In the genomic region with DNA sequence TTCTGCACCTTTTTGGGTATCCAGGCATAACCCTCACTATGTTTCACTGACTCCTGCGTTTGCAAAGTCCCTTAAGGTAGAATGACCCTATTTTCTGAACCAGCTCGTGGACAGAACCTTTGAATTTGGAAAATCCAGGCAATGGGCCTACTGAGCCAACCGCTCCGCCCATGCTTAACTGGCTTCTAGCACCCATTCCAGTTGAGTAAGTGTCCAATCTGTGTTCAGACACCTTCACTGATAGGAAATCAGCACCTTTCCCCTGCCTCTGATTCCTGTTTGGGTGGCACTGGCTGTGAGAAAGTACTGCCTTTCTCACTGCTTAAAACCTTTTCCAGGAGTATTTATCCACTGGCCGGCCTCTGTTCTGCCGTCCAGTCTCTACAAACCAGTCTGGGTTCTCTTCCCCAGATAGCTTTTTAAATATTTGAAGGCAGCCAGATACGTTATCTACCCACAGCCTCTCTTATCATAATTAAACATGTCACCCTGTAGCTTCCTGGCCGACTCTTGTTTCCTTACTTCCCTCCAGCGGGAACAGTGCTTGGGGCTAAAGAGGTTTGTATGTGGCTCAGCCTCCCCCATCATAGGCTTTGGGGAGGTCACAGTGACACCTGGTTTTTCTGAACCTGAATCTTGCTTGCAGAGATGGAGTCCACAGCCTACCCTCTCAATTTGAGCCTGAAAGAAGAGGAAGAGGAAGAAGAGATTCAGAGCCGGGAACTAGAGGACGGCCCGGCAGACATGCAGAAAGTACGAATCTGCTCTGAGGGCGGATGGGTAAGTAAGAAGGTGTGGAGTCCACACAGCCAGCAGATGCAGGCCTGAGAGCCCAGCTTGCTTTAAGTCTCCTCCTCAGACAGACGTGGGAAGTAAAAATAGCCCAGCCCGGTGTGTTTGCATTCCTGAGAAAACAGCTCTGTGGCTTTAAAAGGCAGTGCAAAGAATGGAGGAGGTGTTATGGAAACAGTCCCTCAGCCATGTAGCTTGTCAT, we compare ENCODE assay signal across 8 cellular contexts. TPM values are rescaled to one million over a fixed set of nuclear protein-coding genes. Genes with fewer than 3 reads are reported as not detected.
DNase-seq lines count a peak whose midpoint lies in the region; ATAC-seq, FAIRE-seq and TF ChIP-seq lines count a peak whose summit lies in the region.

No MANE protein-coding gene starts in this region.

- no peaks in the 10 kb centered on the region for H3K27me3 Mint-ChIP-seq in natural killer cell (ENCODE audit: low read depth in 2 of 2)

- H3K27ac Mint-ChIP-seq in natural killer cell, result peak overlapping the region; percentile 72 to 79

- peak overlapping the region; percentile 71 for H3K9ac ChIP-seq in endothelial cell of umbilical vein (replicated peaks; ENCODE audit: extremely low read depth, insufficient read depth, low read length)

- H3K36me3 Mint-ChIP-seq in natural killer cell, result peaks cover 7% of the 10 kb centered on the region

- H3K36me3 ChIP-seq in endothelial cell of umbilical vein (ENCODE audit: control insufficient read depth in 2 of 2, extremely low read depth in 1 of 2, insufficient read depth in 2 of 2, low read length in 2 of 2), result peaks cover 17 to 28% of the 10 kb centered on the region in 2 experiments

- no peak for TF ChIP-seq POLR2A in endothelial cell of umbilical vein (IDR thresholded peaks at IDR 0.05; ENCODE audit: low read depth, low read length)

- peak overlapping the region; percentile 2 for H2AFZ ChIP-seq in endothelial cell of umbilical vein (ENCODE audit: low read depth, low read length)

- H3K4me3 ChIP-seq in endothelial cell of umbilical vein (replicated peaks in 1 of 3; ENCODE audit: insufficient read depth in 1 of 3, low read depth in 1 of 3, low read length in 3 of 3), result peak overlapping the region; percentile 35 to 63 (median 54)

- dilution Hi-C loops in endothelial cell of umbilical vein (cut with MboI; ENCODE audit: extremely low pct_ligation_motif_present, low sequenced_read_pairs), result no loop called here

- intact Hi-C loops in endothelial cell of umbilical vein (cut with micrococcal nuclease), result loop anchor here (2.0 to 10.0 kb wide), 3 partner anchors 24 to 916 kb away; partner anchors contain the start of gene POU2F1
- intact Hi-C loops in natural killer cell (cut with micrococcal nuclease), result no loop called here

- DNase-seq in GM03348 (ENCODE audit: low spot score) (peak; percentile 39), RWPE1 (ENCODE audit: low spot score) (no peak), endothelial cell of umbilical vein (ENCODE audit: low read depth, low spot score) (peak; percentile 47), natural killer cell (no peak), DMS79 (lab: John Stamatoyannopoulos, UW) (no peak), H4 (ENCODE audit: low spot score) (no peak), HTR-8/SVneo (ENCODE audit: insufficient read length, low spot score) (no peak)
- DNase-seq in stimulated activated CD8-positive, alpha-beta memory T cell treated with anti-CD3 and anti-CD28 coated beads, Interleukin-4, amount 100 ng/mL, for 48 hours, result no peak

- no peaks in the 10 kb centered on the region for H3K27me3 ChIP-seq in endothelial cell of umbilical vein (ENCODE audit: control insufficient read depth in 2 of 2, insufficient read depth in 2 of 2, low read length in 2 of 2)

- no peaks in the 10 kb centered on the region for H3K9me3 Mint-ChIP-seq in natural killer cell

- CTCF ChIA-PET in RWPE1 (lab: Yijun Ruan, JAX), result interaction anchor here (0.7 to 1.0 kb wide), 2 partner anchors 12 to 31 kb away, joined by 3 read pairs; no protein-coding TSS in a partner anchor
- CTCF ChIA-PET in endothelial cell of umbilical vein (lab: Charles Lee), result interaction anchor here (0.8 to 1.5 kb wide), 4 partner anchors 9 to 220 kb away, joined by 3 to 5 read pairs (median 3); partner anchors contain the start of gene TADA1

- peaks cover 31 to 53% of the 10 kb centered on the region in 2 donors for H3K4me1 Mint-ChIP-seq in natural killer cell

- POLR2A ChIA-PET in RWPE1 (lab: Yijun Ruan, JAX; ENCODE audit: low non-redundant PET), result no interaction called here
- POLR2A ChIA-PET in endothelial cell of umbilical vein (lab: Charles Lee), result interaction anchor here (1.3 kb wide), 1 partner anchor 35 kb away, joined by 4 read pairs; no protein-coding TSS in a partner anchor

- no peak for ATAC-seq in natural killer cell

- no peaks in the 10 kb centered on the region for H3K9me3 ChIP-seq in endothelial cell of umbilical vein (replicated peaks; ENCODE audit: control insufficient read depth, insufficient read depth, low read length)

- H4K20me1 ChIP-seq in endothelial cell of umbilical vein (replicated peaks; ENCODE audit: control insufficient read depth, extremely low read depth, insufficient read depth, low read length), result no peaks in the 10 kb centered on the region

- H3K9me1 ChIP-seq in endothelial cell of umbilical vein (replicated peaks; ENCODE audit: control insufficient read depth, extremely low read depth, insufficient read depth, low read length), result no peaks in the 10 kb centered on the region

- FAIRE-seq in endothelial cell of umbilical vein (lab: Jason Lieb, UNC), result peak; percentile 67
- FAIRE-seq in HTR-8/SVneo (lab: Jason Lieb, UNC), result no peak

- peak overlapping the region; percentile 87 for H3K27ac ChIP-seq in RWPE1
- H3K27ac ChIP-seq in endothelial cell of umbilical vein (ENCODE audit: insufficient read depth, low read depth, low read length), result peak overlapping the region; percentile 19

- H3K4me3 Mint-ChIP-seq in natural killer cell, result peak overlapping the region; percentile 88

- peak overlapping the region; percentile 84 for H3K4me2 ChIP-seq in endothelial cell of umbilical vein (ENCODE audit: insufficient read depth, low read length)

- H3K4me1 ChIP-seq in endothelial cell of umbilical vein (ENCODE audit: control insufficient read depth, extremely low read depth, insufficient read depth, low read length), result peaks cover 18% of the 10 kb centered on the region

- BruUV-seq in endothelial cell of umbilical vein (replicated peaks; lab: Mats Ljungman, UMichigan), result TSS peak; percentile 50

- TF ChIP-seq CTCF in RWPE1 (conservative IDR thresholded peaks at IDR 0.05; ENCODE audit: low read depth) (no peak), endothelial cell of umbilical vein (IDR thresholded peaks at IDR 0.05; ENCODE audit: extremely low read depth in 1 of 2, insufficient read depth in 1 of 2, low read depth in 1 of 2, low read length in 2 of 2) (no peak), natural killer cell (IDR thresholded peaks at IDR 0.05) (no peak)

- H3K79me2 ChIP-seq in endothelial cell of umbilical vein (ENCODE audit: control insufficient read depth, insufficient read depth, low read length), result peaks cover 43% of the 10 kb centered on the region

TF ChIP-seq in endothelial cell of umbilical vein, 7 proteins besides CTCF, POLR2A, EP300 and RAD21:
- no peak for TF ChIP-seq MAX (IDR thresholded peaks at IDR 0.05; ENCODE audit: insufficient read depth, insufficient read length)
- TF ChIP-seq GATA2 (IDR thresholded peaks at IDR 0.05; ENCODE audit: insufficient read depth, insufficient read length, low read depth, low read length), result peak; percentile 44
- no peak for TF ChIP-seq POLR2AphosphoS5 (IDR thresholded peaks at IDR 0.05; ENCODE audit: insufficient read depth, low read depth, low read length)
- TF ChIP-seq FOS (IDR thresholded peaks at IDR 0.05; ENCODE audit: borderline replicate concordance, insufficient read depth, low read length), result no peak
- no peak for TF ChIP-seq EZH2 (IDR thresholded peaks at IDR 0.05; ENCODE audit: borderline replicate concordance, low read depth, low read length, severe bottlenecking)
- TF ChIP-seq JUN (IDR thresholded peaks at IDR 0.05; ENCODE audit: borderline replicate concordance, insufficient read depth, insufficient read length, low read depth), result no peak

RNA-seq across cellular contexts. Expression of gene POGK, which starts 1.3 kb away (rescaled TPM):
- total RNA-seq in endothelial cell of umbilical vein (31.8 and 32.2 TPM in 2 replicates), natural killer cell (10 to 100 TPM; 14.2 to 19.7 (median 19.2) TPM)
- 10.5 and 12.5 TPM in 2 replicates for polyA plus RNA-seq in endothelial cell of umbilical vein
- polyA plus RNA-seq in endothelial cell of umbilical vein (2011; cell fraction: cytosol; rRNA removed), result 12.3 and 13.0 TPM in 2 replicates
- polyA plus RNA-seq in endothelial cell of umbilical vein (2011; cell fraction: nucleus; rRNA removed), result 21.4 and 23.2 TPM in 2 replicates
- polyA plus RNA-seq in endothelial cell of umbilical vein (2012), result 15.6 and 20.6 TPM in 2 replicates
- 22.5 and 24.6 TPM in 2 replicates for polyA minus RNA-seq in endothelial cell of umbilical vein
- polyA minus RNA-seq in endothelial cell of umbilical vein (2011; cell fraction: cytosol; rRNA and poly(A)+ RNA removed), result 28.6 TPM
- 15.7 and 20.1 TPM in 2 replicates for polyA minus RNA-seq in endothelial cell of umbilical vein (2011; cell fraction: nucleus; rRNA and poly(A)+ RNA removed)
- total RNA-seq in H4 (2014; rRNA removed; shearing (Covaris generic)), result 22.2 and 29.9 TPM in 2 replicates

RNA-seq across cellular contexts. Expression of gene TADA1, which starts 35.5 kb away (rescaled TPM):
- 7.0 and 7.5 TPM in 2 replicates for total RNA-seq in endothelial cell of umbilical vein
- polyA plus RNA-seq in endothelial cell of umbilical vein, result 7.0 and 7.9 TPM in 2 replicates
- polyA plus RNA-seq in endothelial cell of umbilical vein (2011; cell fraction: cytosol; rRNA removed), result 9.4 and 10.1 TPM in 2 replicates
- polyA plus RNA-seq in endothelial cell of umbilical vein (2011; cell fraction: nucleus; rRNA removed), result 10.8 and 13.1 TPM in 2 replicates
- polyA plus RNA-seq in endothelial cell of umbilical vein (2012), result 6.4 and 8.3 TPM in 2 replicates
- 6.7 and 8.4 TPM in 2 replicates for polyA minus RNA-seq in endothelial cell of umbilical vein
- 10.4 TPM for polyA minus RNA-seq in endothelial cell of umbilical vein (2011; cell fraction: cytosol; rRNA and poly(A)+ RNA removed)
- polyA minus RNA-seq in endothelial cell of umbilical vein (2011; cell fraction: nucleus; rRNA and poly(A)+ RNA removed), result 4.4 and 5.6 TPM in 2 replicates
- total RNA-seq in natural killer cell, result 10 to 100 TPM; 11.7 to 13.7 (median 12.5) TPM
- 16.3 and 20.9 TPM in 2 replicates for total RNA-seq in H4 (2014; rRNA removed; shearing (Covaris generic))

Comparison
In these comparisons a context has a peak if more than half of its experiments do, and no peak if none do; other contexts are left out.
1. DNase-seq: peak in GM03348 (single experiment) and endothelial cell of umbilical vein (single experiment); none in RWPE1 (single experiment), natural killer cell (single experiment), DMS79 (single experiment), H4 (single experiment), stimulated activated CD8-positive, alpha-beta memory T cell treated with anti-CD3 and anti-CD28 coated beads, Interleukin-4, amount 100 ng/mL, for 48 hours (single experiment) and HTR-8/SVneo (single experiment).